ENCODE assay signal across 2 cellular contexts in the genomic region with DNA sequence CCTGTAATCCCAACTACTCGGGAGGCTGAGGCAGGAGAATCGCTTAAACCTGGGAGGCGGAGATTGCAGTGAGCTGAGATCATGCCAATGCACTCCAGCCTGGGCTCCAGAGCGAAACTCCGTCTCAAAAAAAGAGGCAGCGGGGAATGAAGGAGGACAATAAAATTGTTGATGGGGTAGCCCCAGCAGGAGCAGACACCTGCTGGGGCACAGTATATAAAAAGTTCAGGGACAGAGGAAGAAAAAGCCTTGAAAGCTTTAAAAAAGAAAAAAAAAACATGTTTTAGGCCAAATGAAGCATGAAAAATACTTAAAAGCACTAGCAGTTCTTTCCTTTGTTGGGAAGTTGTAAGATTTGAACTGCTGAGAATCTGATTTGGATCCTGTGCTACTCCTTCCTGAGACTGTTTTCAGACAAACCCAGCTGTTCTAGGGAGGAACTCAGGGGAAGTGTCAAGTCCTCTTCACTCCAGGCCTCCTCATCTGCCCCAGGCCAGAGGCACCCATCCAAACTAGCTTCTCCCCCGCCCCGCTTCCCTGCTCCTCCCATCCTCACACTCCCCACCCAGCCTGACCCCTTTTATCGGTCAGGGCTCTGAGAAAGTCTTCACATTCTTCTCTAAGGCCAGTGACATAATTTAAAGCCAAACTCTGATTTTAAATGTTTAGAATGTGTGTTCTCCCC.
TF ChIP-seq lines count a peak whose summit lies in the region.

No MANE protein-coding gene starts in this region.

TF ChIP-seq in liver, 16 proteins besides CTCF, POLR2A, EP300 and RAD21:
- TF ChIP-seq FOXA1 (IDR thresholded peaks at IDR 0.05) (no peak), RXRA (IDR thresholded peaks at IDR 0.05) (peak; percentile 20 to 44)

TF ChIP-seq in HepG2, 621 proteins besides CTCF, POLR2A, EP300 and RAD21:
- TF ChIP-seq, protein P1, sequence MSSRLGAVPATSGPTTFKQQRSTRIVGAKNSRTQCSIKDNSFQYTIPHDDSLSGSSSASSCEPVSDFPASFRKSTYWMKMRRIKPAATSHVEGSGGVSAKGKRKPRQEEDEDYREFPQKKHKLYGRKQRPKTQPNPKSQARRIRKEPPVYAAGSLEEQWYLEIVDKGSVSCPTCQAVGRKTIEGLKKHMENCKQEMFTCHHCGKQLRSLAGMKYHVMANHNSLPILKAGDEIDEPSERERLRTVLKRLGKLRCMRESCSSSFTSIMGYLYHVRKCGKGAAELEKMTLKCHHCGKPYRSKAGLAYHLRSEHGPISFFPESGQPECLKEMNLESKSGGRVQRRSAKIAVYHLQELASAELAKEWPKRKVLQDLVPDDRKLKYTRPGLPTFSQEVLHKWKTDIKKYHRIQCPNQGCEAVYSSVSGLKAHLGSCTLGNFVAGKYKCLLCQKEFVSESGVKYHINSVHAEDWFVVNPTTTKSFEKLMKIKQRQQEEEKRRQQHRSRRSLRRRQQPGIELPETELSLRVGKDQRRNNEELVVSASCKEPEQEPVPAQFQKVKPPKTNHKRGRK (CRISPR knock-in tag; IDR thresholded peaks at IDR 0.05): no peak
- TF ChIP-seq, protein P2, sequence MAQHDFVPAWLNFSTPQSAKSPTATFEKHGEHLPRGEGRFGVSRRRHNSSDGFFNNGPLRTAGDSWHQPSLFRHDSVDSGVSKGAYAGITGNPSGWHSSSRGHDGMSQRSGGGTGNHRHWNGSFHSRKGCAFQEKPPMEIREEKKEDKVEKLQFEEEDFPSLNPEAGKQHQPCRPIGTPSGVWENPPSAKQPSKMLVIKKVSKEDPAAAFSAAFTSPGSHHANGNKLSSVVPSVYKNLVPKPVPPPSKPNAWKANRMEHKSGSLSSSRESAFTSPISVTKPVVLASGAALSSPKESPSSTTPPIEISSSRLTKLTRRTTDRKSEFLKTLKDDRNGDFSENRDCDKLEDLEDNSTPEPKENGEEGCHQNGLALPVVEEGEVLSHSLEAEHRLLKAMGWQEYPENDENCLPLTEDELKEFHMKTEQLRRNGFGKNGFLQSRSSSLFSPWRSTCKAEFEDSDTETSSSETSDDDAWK (CRISPR knock-in tag; IDR thresholded peaks at IDR 0.05): no peak
- TF ChIP-seq HCFC1 (IDR thresholded peaks at IDR 0.05; ENCODE audit: low read depth, low read length): no peak
- no peak for TF ChIP-seq ZSCAN9 (CRISPR knock-in tag; IDR thresholded peaks at IDR 0.05; ENCODE audit: borderline replicate concordance)
- TF ChIP-seq MAFF (IDR thresholded peaks at IDR 0.05; ENCODE audit: low read depth, low read length): no peak
- TF ChIP-seq ZNF510 (CRISPR knock-in tag; IDR thresholded peaks at IDR 0.05; ENCODE audit: low read depth): no peak
- TF ChIP-seq, protein P3, sequence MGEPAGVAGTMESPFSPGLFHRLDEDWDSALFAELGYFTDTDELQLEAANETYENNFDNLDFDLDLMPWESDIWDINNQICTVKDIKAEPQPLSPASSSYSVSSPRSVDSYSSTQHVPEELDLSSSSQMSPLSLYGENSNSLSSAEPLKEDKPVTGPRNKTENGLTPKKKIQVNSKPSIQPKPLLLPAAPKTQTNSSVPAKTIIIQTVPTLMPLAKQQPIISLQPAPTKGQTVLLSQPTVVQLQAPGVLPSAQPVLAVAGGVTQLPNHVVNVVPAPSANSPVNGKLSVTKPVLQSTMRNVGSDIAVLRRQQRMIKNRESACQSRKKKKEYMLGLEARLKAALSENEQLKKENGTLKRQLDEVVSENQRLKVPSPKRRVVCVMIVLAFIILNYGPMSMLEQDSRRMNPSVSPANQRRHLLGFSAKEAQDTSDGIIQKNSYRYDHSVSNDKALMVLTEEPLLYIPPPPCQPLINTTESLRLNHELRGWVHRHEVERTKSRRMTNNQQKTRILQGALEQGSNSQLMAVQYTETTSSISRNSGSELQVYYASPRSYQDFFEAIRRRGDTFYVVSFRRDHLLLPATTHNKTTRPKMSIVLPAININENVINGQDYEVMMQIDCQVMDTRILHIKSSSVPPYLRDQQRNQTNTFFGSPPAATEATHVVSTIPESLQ (CRISPR knock-in tag; conservative IDR thresholded peaks at IDR 0.05): no peak
- TF ChIP-seq ZNF34 (CRISPR knock-in tag; IDR thresholded peaks at IDR 0.05; ENCODE audit: borderline replicate concordance): no peak
- TF ChIP-seq ZNF329 (CRISPR knock-in tag; IDR thresholded peaks at IDR 0.05; ENCODE audit: low read depth): no peak
- no peak for TF ChIP-seq NFE2 (CRISPR knock-in tag; IDR thresholded peaks at IDR 0.05)
- no peak for TF ChIP-seq CHCHD3 (CRISPR knock-in tag; IDR thresholded peaks at IDR 0.05)
- TF ChIP-seq, protein P4, sequence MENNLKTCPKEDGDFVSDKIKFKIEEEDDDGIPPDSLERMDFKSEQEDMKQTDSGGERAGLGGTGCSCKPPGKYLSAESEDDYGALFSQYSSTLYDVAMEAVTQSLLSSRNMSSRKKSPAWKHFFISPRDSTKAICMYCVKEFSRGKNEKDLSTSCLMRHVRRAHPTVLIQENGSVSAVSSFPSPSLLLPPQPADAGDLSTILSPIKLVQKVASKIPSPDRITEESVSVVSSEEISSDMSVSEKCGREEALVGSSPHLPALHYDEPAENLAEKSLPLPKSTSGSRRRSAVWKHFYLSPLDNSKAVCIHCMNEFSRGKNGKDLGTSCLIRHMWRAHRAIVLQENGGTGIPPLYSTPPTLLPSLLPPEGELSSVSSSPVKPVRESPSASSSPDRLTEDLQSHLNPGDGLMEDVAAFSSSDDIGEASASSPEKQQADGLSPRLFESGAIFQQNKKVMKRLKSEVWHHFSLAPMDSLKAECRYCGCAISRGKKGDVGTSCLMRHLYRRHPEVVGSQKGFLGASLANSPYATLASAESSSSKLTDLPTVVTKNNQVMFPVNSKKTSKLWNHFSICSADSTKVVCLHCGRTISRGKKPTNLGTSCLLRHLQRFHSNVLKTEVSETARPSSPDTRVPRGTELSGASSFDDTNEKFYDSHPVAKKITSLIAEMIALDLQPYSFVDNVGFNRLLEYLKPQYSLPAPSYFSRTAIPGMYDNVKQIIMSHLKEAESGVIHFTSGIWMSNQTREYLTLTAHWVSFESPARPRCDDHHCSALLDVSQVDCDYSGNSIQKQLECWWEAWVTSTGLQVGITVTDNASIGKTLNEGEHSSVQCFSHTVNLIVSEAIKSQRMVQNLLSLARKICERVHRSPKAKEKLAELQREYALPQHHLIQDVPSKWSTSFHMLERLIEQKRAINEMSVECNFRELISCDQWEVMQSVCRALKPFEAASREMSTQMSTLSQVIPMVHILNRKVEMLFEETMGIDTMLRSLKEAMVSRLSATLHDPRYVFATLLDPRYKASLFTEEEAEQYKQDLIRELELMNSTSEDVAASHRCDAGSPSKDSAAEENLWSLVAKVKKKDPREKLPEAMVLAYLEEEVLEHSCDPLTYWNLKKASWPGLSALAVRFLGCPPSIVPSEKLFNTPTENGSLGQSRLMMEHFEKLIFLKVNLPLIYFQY (CRISPR knock-in tag; IDR thresholded peaks at IDR 0.05; ENCODE audit: borderline replicate concordance): no peak
- TF ChIP-seq, protein P5, sequence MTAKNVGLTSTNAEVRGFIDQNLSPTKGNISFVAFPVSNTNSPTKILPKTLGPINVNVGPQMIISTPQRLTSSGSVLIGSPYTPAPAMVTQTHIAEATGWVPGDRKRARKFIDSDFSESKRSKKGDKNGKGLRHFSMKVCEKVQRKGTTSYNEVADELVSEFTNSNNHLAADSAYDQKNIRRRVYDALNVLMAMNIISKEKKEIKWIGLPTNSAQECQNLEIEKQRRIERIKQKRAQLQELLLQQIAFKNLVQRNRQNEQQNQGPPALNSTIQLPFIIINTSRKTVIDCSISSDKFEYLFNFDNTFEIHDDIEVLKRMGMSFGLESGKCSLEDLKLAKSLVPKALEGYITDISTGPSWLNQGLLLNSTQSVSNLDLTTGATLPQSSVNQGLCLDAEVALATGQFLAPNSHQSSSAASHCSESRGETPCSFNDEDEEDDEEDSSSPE (CRISPR knock-in tag; IDR thresholded peaks at IDR 0.05): no peak
